In genomic region chr3:122679467-122680291, GRCh38 we compare ENCODE assay signal across 8 cellular contexts. TPM values are rescaled to one million over a fixed set of nuclear protein-coding genes. Genes with fewer than 3 reads are reported as not detected.
DNase-seq lines count a peak whose midpoint lies in the region; ATAC-seq and TF ChIP-seq lines count a peak whose summit lies in the region.

No MANE protein-coding gene starts in this region.

- 19 to 20% methylated on average over 18 of the region's 18 CpGs for WGBS in esophagus, 2 donors

- H3K9me3 ChIP-seq in esophagus (ENCODE audit: control insufficient read depth in 2 of 2, insufficient read depth in 1 of 2, low read depth in 1 of 2, low read length in 1 of 2), result no peaks in the 10 kb centered on the region

- no peaks in the 10 kb centered on the region for H3K27me3 ChIP-seq in esophagus (ENCODE audit: control insufficient read depth in 1 of 2, insufficient read depth in 2 of 2, low read length in 2 of 2)

- H3K27ac Mint-ChIP-seq in nephron progenitor cell, result no peak overlapping the region

- ATAC-seq in GM18909 (IDR thresholded peaks at IDR 0.05; ENCODE audit: poor library complexity, unreplicated experiment) (peak; percentile 24), HG03571 (IDR thresholded peaks at IDR 0.05; ENCODE audit: unreplicated experiment) (no peak)

- H3K4me3 ChIP-seq in WI38 (ENCODE audit: low read depth, low read length), result peak overlapping the region; percentile 82
- H3K4me3 ChIP-seq in esophagus (ENCODE audit: low read depth in 1 of 2, low read length in 2 of 2), result peak overlapping the region; percentile 13 to 83

- no peaks in the 10 kb centered on the region for H3K9me3 Mint-ChIP-seq in nephron progenitor cell

- H3K4me1 ChIP-seq in esophagus (ENCODE audit: control insufficient read depth in 2 of 2, insufficient read depth in 2 of 2, low read length in 1 of 2), result peaks cover 3 to 5% of the 10 kb centered on the region in 2 donors

- TF ChIP-seq CTCF in C4-2B (conservative IDR thresholded peaks at IDR 0.05), result peak; percentile 56
- TF ChIP-seq CTCF in WI38 (IDR thresholded peaks at IDR 0.05; ENCODE audit: low read depth, low read length), result no peak
- TF ChIP-seq CTCF in nephron progenitor cell (IDR thresholded peaks at IDR 0.05), result no peak

- H3K36me3 ChIP-seq in esophagus (ENCODE audit: control insufficient read depth in 2 of 2, insufficient read depth in 2 of 2, low read length in 1 of 2), result no peaks in the 10 kb centered on the region

- DNase-seq in HuH-7.5 (ENCODE audit: low spot score) (peak; percentile 32), nephron progenitor cell (peak; percentile 15), globus pallidus (ENCODE audit: low spot score) (no peak)

- H3K27me3 Mint-ChIP-seq in nephron progenitor cell (ENCODE audit: low read depth, poor library complexity), result peaks cover 59% of the 10 kb centered on the region

- peak overlapping the region; percentile 84 for H3K4me3 Mint-ChIP-seq in nephron progenitor cell

- H3K4me1 Mint-ChIP-seq in nephron progenitor cell, result peaks cover 23% of the 10 kb centered on the region

- no peaks in the 10 kb centered on the region for H3K36me3 Mint-ChIP-seq in nephron progenitor cell (ENCODE audit: low read depth)

- H3K27ac ChIP-seq in C4-2B (no peak overlapping the region), esophagus (ENCODE audit: low read depth in 2 of 2, low read length in 1 of 2) (peak overlapping the region; percentile 85 to 95)

RNA-seq across cellular contexts. Expression of gene PARP14, which starts 1.0 kb away (rescaled TPM):
- 1 to 10 TPM; 5.4 to 6.6 TPM for polyA plus RNA-seq in esophagus
